ENCODE assay signal across 8 cellular contexts in genomic region chr15:48965972-48966371, GRCh38. TPM values are rescaled to one million over a fixed set of nuclear protein-coding genes. Genes with fewer than 3 reads are reported as not detected.
DNase-seq lines count a peak whose midpoint lies in the region; ATAC-seq, FAIRE-seq and TF ChIP-seq lines count a peak whose summit lies in the region.
"Had no signal": no experiment of that assay in that cellular context is flagged by ENCODE, and none has a peak within 500 bp of the region (broad histone marks: within the 10 kb centered on the region; RNA-seq: fewer than 3 reads in every experiment).

No MANE protein-coding gene starts in this region.

- ATAC-seq in GM18505 (IDR thresholded peaks at IDR 0.05; ENCODE audit: unreplicated experiment) (peak; percentile 44), GM21786 (IDR thresholded peaks at IDR 0.05; ENCODE audit: unreplicated experiment) (peak; percentile 72), K562 (peak; percentile 83), Right ventricle myocardium inferior (no peak)

- intact Hi-C loops in K562 (cut with micrococcal nuclease) (loop anchor here (1.0 kb wide), 1 partner anchor 105 kb away; no protein-coding TSS in a partner anchor), Right ventricle myocardium inferior (cut with DNase I) (no loop called here)

- H3K9ac ChIP-seq in K562 (ENCODE audit: insufficient read depth in 1 of 2, low read depth in 2 of 2, low read length in 2 of 2): no peak overlapping the region

- no peaks in the 10 kb centered on the region for H3K79me2 ChIP-seq in K562 (ENCODE audit: control insufficient read depth, insufficient read depth, low read length)

- TF ChIP-seq EP300 in K562 (IDR thresholded peaks at IDR 0.05; ENCODE audit: low read length): no peak

- TF ChIP-seq CTCF in LNCaP clone FGC (IDR thresholded peaks at IDR 0.05; ENCODE audit: control insufficient read depth, extremely low read depth, insufficient read depth): peak; percentile 38
- TF ChIP-seq CTCF in K562 (IDR thresholded peaks at IDR 0.05 in 2 of 3, conservative IDR thresholded peaks at IDR 0.05 in 1 of 3; ENCODE audit: insufficient read depth in 2 of 3, low read depth in 1 of 3, low read length in 3 of 3): peak; percentile 50 to 66 (median 61)

- no peak for FAIRE-seq in K562 (lab: Jason Lieb, UNC)
- FAIRE-seq: TTC549 had no signal

- no TSS peak for BruUV-seq in K562 (replicated peaks; lab: Mats Ljungman, UMichigan)

- H3K9me3 ChIP-seq in K562 (replicated peaks; ENCODE audit: control insufficient read depth, insufficient read depth, low read depth, low read length): no peaks in the 10 kb centered on the region

- DNase-seq in LNCaP clone FGC (ENCODE audit: low read depth): no peak
- peak in 2 of 4 experiments; percentile 29 to 52 for DNase-seq in K562 (ENCODE audit: extremely low read depth in 1 of 4, low spot score in 3 of 4)
- DNase-seq in effector CD4-positive, alpha-beta T cell: no peak
- DNase-seq in mesenteric fat pad (ENCODE audit: low spot score): no peak
- no peak for DNase-seq in Right ventricle myocardium inferior (ENCODE audit: missing footprints)

- no peak overlapping the region for H3K27ac ChIP-seq in K562 (ENCODE audit: extremely low read depth, low read depth, low read length)

- CTCF ChIA-PET in K562 (lab: Yijun Ruan, JAX; ENCODE audit: low intra/inter-chr PET ratio): interaction anchor here (1.9 kb wide), 1 partner anchor 104 kb away, joined by 21 read pairs; no protein-coding TSS in a partner anchor

- TF ChIP-seq RAD21 in K562 (CRISPR knock-in tag; conservative IDR thresholded peaks at IDR 0.05 in 1 of 2, IDR thresholded peaks at IDR 0.05 in 1 of 2): peak; percentile 76 to 85

- H3K9me1 ChIP-seq in K562 (ENCODE audit: control insufficient read depth, insufficient read depth, low read length): no peaks in the 10 kb centered on the region

- TF ChIP-seq POLR2A in GM18505 (IDR thresholded peaks at IDR 0.05; ENCODE audit: borderline replicate concordance, extremely low read depth, insufficient read depth, insufficient read length) (no peak), K562 (conservative IDR thresholded peaks at IDR 0.05) (no peak)

- H2AFZ ChIP-seq in K562 (ENCODE audit: low read depth, low read length): no peak overlapping the region

- H3K4me2 ChIP-seq in K562 (ENCODE audit: insufficient read depth, low read length): no peak overlapping the region

- POLR2A ChIA-PET in K562 (lab: Yijun Ruan, JAX): interaction anchor here (0.6 to 3.2 kb wide), 5 partner anchors 10 to 190 kb away, joined by 3 to 12 read pairs (median 3); partner anchors contain the start of genes COPS2 and EID1

- no peaks in the 10 kb centered on the region for H4K20me1 ChIP-seq in K562 (replicated peaks; ENCODE audit: control insufficient read depth, insufficient read depth, low read length)

- peaks cover 29 to 33% of the 10 kb centered on the region in 2 experiments for H3K27me3 ChIP-seq in K562 (ENCODE audit: control insufficient read depth in 2 of 2, insufficient read depth in 2 of 2, low read length in 2 of 2)

- H3K4me3 ChIP-seq in LNCaP clone FGC (ENCODE audit: low read depth, low read length): no peak overlapping the region
- H3K4me3 ChIP-seq in K562: no peak overlapping the region

- in situ Hi-C loops in K562 (cut with MboI): no loop called here

- no peaks in the 10 kb centered on the region for H3K36me3 ChIP-seq in K562 (ENCODE audit: control insufficient read depth, insufficient read depth, low read length)

- peaks cover 4 to 12% of the 10 kb centered on the region in 2 experiments; a peak in 4 of 5 replicates for H3K4me1 ChIP-seq in K562 (replicated peaks in 1 of 2; ENCODE audit: control insufficient read depth in 2 of 2, insufficient read depth in 2 of 2, low read length in 2 of 2)

TF ChIP-seq in K562, 482 proteins besides CTCF, POLR2A, EP300 and RAD21:
- TF ChIP-seq SMC3 (conservative IDR thresholded peaks at IDR 0.05; ENCODE audit: insufficient read depth, low read depth, low read length) (peak; percentile 43; the same call in 1 of the 2 replicates), JUND (IDR thresholded peaks at IDR 0.05; ENCODE audit: borderline replicate concordance, low read depth, low read length) (0 out of 2 replicates have a peak, but pooled peaks have one; percentile 16), JUND (tag; IDR thresholded peaks at IDR 0.05; ENCODE audit: borderline replicate concordance, low read depth, low read length) (no peak), CEBPB (tag; IDR thresholded peaks at IDR 0.05) (peak; percentile 90), DEAF1 (CRISPR knock-in tag; IDR thresholded peaks at IDR 0.05) (peak; percentile 62; the same call in 1 of the 2 replicates), CEBPG (CRISPR knock-in tag; IDR thresholded peaks at IDR 0.05) (peak; percentile 55), CEBPG (tag; conservative IDR thresholded peaks at IDR 0.05 in 1 of 2, IDR thresholded peaks at IDR 0.05 in 1 of 2) (peak; percentile 39 to 81), CREBBP (IDR thresholded peaks at IDR 0.05; ENCODE audit: low read depth, low read length) (no peak), FOXO4 (CRISPR knock-in tag; IDR thresholded peaks at IDR 0.05) (no peak)
TF ChIP-seq in K562: peak in this region for 5.

RNA-seq across cellular contexts. Expression of gene SHC4, which starts 2.3 kb away (rescaled TPM):
- total RNA-seq in K562 (2011; cell fraction: chromatin; rRNA removed; ENCODE audit: low replicate concordance): 2.0 and 3.6 TPM in 2 replicates
- total RNA-seq in K562 (2011; cell fraction: nucleolus; rRNA removed): 1.4 and 2.0 TPM in 2 replicates
- total RNA-seq in K562 (2011; cell fraction: nucleoplasm; rRNA removed): 2.9 and 3.5 TPM in 2 replicates
- total RNA-seq in K562 (2014; rRNA removed): 0.24 and 0.73 TPM in 2 replicates
- total RNA-seq in K562 (2014; rRNA removed; fragmentation: Illumina TruSeq; extraction: Trizol): 0.55 and 0.89 TPM in 2 replicates
- total RNA-seq in K562 (2015; rRNA removed; fragmentation: Illumina TruSeq; extraction: Trizol): 0.45 and 0.69 TPM in 2 replicates
- total RNA-seq in K562 (2021): 0.40 and 0.51 TPM in 2 replicates
- 1.2 and 1.6 TPM in 2 replicates for polyA plus RNA-seq in K562 (2011; rRNA removed)
- 0.42 and 0.96 TPM in 2 replicates for polyA plus RNA-seq in K562 (2011; cell fraction: cytosol; rRNA removed)
- polyA plus RNA-seq in K562 (2011; cell fraction: nucleus; rRNA removed): 4.1 and 4.8 TPM in 2 replicates
- polyA plus RNA-seq in K562 (2012): 0.70 and 0.73 TPM in 2 replicates
- 0.43 and 0.89 TPM in 2 replicates for polyA plus RNA-seq in K562 (2014; fragmentation: Illumina TruSeq; extraction: Trizol)
- polyA plus RNA-seq in K562 (2014; fragmentation: Nextera tagmentation; extraction: Ambion mirVana): 1 to 10 TPM in 1 of 2 experiments, under 1 TPM in 1; 0.67 to 1.0 TPM
- 0.52 and 1.1 TPM in 2 replicates for polyA plus RNA-seq in K562 (2014; rRNA removed)
- polyA minus RNA-seq in K562 (2011; rRNA and poly(A)+ RNA removed): 2.6 and 3.5 TPM in 2 replicates
- polyA minus RNA-seq in K562 (2011; cell fraction: cytosol; rRNA and poly(A)+ RNA removed): not detected in 2 replicates
- 1.5 and 4.1 TPM in 2 replicates for polyA minus RNA-seq in K562 (2011; cell fraction: nucleus; rRNA and poly(A)+ RNA removed)
- total RNA-seq in mesenteric fat pad: not detected
- 1.5 TPM for total RNA-seq in Right ventricle myocardium inferior
